ENCODE assay signal across 10 cellular contexts in genomic region chr14:22563987-22564386, GRCh38. TPM values are rescaled to one million over a fixed set of nuclear protein-coding genes. Genes with fewer than 3 reads are reported as not detected.
DNase-seq lines count a peak whose midpoint lies in the region; ATAC-seq and TF ChIP-seq lines count a peak whose summit lies in the region.
"Had no signal": no experiment of that assay in that cellular context is flagged by ENCODE, and none has a peak within 500 bp of the region (broad histone marks: within the 10 kb centered on the region; RNA-seq: fewer than 3 reads in every experiment).

No MANE protein-coding gene starts in this region.

- no peaks in the 10 kb centered on the region for H3K9me3 Mint-ChIP-seq in activated CD4-positive, alpha-beta T cell treated with anti-CD3 and anti-CD28 coated beads, Interleukin-2, amount 10 ng/mL, durations not matched to agents 7 days and 5 days

- TF ChIP-seq POLR2A in suprapubic skin (IDR thresholded peaks at IDR 0.05) = no peak

- H3K36me3 Mint-ChIP-seq in activated CD4-positive, alpha-beta T cell treated with anti-CD3 and anti-CD28 coated beads, Interleukin-2, amount 10 ng/mL, durations not matched to agents 7 days and 5 days (ENCODE audit: low read depth) = peaks cover 67% of the 10 kb centered on the region

- H3K27ac ChIP-seq in skin epidermis (peak overlapping the region in 13 of 21 experiments; percentile 13 to 98 (median 56)), suprapubic skin (no peak overlapping the region)

- H3K36me3 ChIP-seq in suprapubic skin = peaks cover 27% of the 10 kb centered on the region

- ATAC-seq in HG02678 (IDR thresholded peaks at IDR 0.05; ENCODE audit: unreplicated experiment) = peak; percentile 40
- ATAC-seq in HG03095 (IDR thresholded peaks at IDR 0.05; ENCODE audit: unreplicated experiment) = no peak

- peaks cover 97% of the 10 kb centered on the region for H3K4me1 Mint-ChIP-seq in activated CD4-positive, alpha-beta T cell treated with anti-CD3 and anti-CD28 coated beads, Interleukin-2, amount 10 ng/mL, durations not matched to agents 7 days and 5 days

- WGBS in suprapubic skin = 70% methylated on average over 5 of the region's 5 CpGs

- H3K9me3 ChIP-seq in suprapubic skin = no peaks in the 10 kb centered on the region

- peak overlapping the region; percentile 41 for H3K4me3 Mint-ChIP-seq in activated CD4-positive, alpha-beta T cell treated with anti-CD3 and anti-CD28 coated beads, Interleukin-2, amount 10 ng/mL, durations not matched to agents 7 days and 5 days

- TF ChIP-seq EP300 in suprapubic skin (IDR thresholded peaks at IDR 0.05) = no peak

- no peaks in the 10 kb centered on the region for H3K4me1 ChIP-seq in suprapubic skin

- H3K27me3 Mint-ChIP-seq in activated CD4-positive, alpha-beta T cell treated with anti-CD3 and anti-CD28 coated beads, Interleukin-2, amount 10 ng/mL, durations not matched to agents 7 days and 5 days = no peaks in the 10 kb centered on the region

- POLR2A ChIA-PET in activated CD4-positive, alpha-beta T cell treated with anti-CD3 and anti-CD28 coated beads, Interleukin-2, amount 10 ng/mL, durations not matched to agents 7 days and 5 days (lab: Charles Lee) = no interaction called here

- peak overlapping the region; percentile 95 for H3K27ac Mint-ChIP-seq in activated CD4-positive, alpha-beta T cell treated with anti-CD3 and anti-CD28 coated beads, Interleukin-2, amount 10 ng/mL, durations not matched to agents 7 days and 5 days

- peak; percentile 29 for DNase-seq in activated CD4-positive, alpha-beta T cell treated with anti-CD3 and anti-CD28 coated beads, Interleukin-2, amount 10 ng/mL, durations not matched to agents 7 days and 5 days
- DNase-seq in activated CD4-positive, alpha-beta T cell treated with anti-CD3 and anti-CD28 coated beads, Interleukin-2, amount 50 U/mL, for 48 hours = no peak
- DNase-seq in cerebellar cortex (ENCODE audit: low spot score) (peak; percentile 26), suprapubic skin (ENCODE audit: low spot score in 2 of 2) (no peak), COLO829 (ENCODE audit: low spot score) (no peak)
- DNase-seq: MV-4-11, substantia nigra had no signal

- TF ChIP-seq CTCF in suprapubic skin (IDR thresholded peaks at IDR 0.05) = no peak

- no peaks in the 10 kb centered on the region for H3K27me3 ChIP-seq in suprapubic skin

- no peak overlapping the region for H3K4me3 ChIP-seq in skin epidermis
- no peak overlapping the region for H3K4me3 ChIP-seq in suprapubic skin

- CTCF ChIA-PET in activated CD4-positive, alpha-beta T cell treated with anti-CD3 and anti-CD28 coated beads, Interleukin-2, amount 10 ng/mL, durations not matched to agents 7 days and 5 days (lab: Charles Lee) = interaction anchor here (0.6 to 12.8 kb wide), 7 partner anchors 11 to 576 kb away, joined by 3 to 335 read pairs (median 4); no protein-coding TSS in a partner anchor

RNA-seq across cellular contexts. Expression of gene DAD1, which starts 25.0 kb away (rescaled TPM):
- total RNA-seq in activated CD4-positive, alpha-beta T cell treated with anti-CD3 and anti-CD28 coated beads, Interleukin-2, amount 10 ng/mL, durations not matched to agents 7 days and 5 days = 100 to 1,000 TPM; 169 to 233 TPM
- total RNA-seq in suprapubic skin = 100 to 1,000 TPM; 110 to 212 (median 187) TPM

RNA-seq across cellular contexts. Expression of gene ABHD4, which starts 34.1 kb away (rescaled TPM):
- 10 to 100 TPM in 1 of 2 experiments, 1 to 10 TPM in 1; 8.3 to 10.4 TPM for total RNA-seq in activated CD4-positive, alpha-beta T cell treated with anti-CD3 and anti-CD28 coated beads, Interleukin-2, amount 10 ng/mL, durations not matched to agents 7 days and 5 days
- 10 to 100 TPM; 15.3 to 30.4 (median 21.8) TPM for total RNA-seq in suprapubic skin

Comparison
In these comparisons a context has a peak if more than half of its experiments do, and no peak if none do; other contexts are left out.
1. DNase-seq: peak in activated CD4-positive, alpha-beta T cell treated with anti-CD3 and anti-CD28 coated beads, Interleukin-2, amount 10 ng/mL, durations not matched to agents 7 days and 5 days (single experiment) and cerebellar cortex (single experiment); none in activated CD4-positive, alpha-beta T cell treated with anti-CD3 and anti-CD28 coated beads, Interleukin-2, amount 50 U/mL, for 48 hours (0 of 2), suprapubic skin (0 of 2) and COLO829 (single experiment).